Comparison of ENCODE assay signal across 1 cellular context in genomic region chr20:19660808-19661378, GRCh38.
TF ChIP-seq lines count a peak whose summit lies in the region.

No MANE protein-coding gene starts in this region.

TF ChIP-seq in HepG2, 621 proteins besides CTCF, POLR2A, EP300 and RAD21 (continued from another document and continues in another):
- TF ChIP-seq, protein P1, sequence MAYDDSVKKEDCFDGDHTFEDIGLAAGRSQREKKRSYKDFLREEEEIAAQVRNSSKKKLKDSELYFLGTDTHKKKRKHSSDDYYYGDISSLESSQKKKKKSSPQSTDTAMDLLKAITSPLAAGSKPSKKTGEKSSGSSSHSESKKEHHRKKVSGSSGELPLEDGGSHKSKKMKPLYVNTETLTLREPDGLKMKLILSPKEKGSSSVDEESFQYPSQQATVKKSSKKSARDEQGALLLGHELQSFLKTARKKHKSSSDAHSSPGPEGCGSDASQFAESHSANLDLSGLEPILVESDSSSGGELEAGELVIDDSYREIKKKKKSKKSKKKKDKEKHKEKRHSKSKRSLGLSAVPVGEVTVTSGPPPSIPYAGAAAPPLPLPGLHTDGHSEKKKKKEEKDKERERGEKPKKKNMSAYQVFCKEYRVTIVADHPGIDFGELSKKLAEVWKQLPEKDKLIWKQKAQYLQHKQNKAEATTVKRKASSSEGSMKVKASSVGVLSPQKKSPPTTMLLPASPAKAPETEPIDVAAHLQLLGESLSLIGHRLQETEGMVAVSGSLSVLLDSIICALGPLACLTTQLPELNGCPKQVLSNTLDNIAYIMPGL (CRISPR knock-in tag; IDR thresholded peaks at IDR 0.05; ENCODE audit: borderline replicate concordance in 1 of 2, low read depth in 1 of 2), result no peak
- no peak for TF ChIP-seq FOXP1 (IDR thresholded peaks at IDR 0.05)
- peak; percentile 72 for TF ChIP-seq FOXP1 (CRISPR knock-in tag; IDR thresholded peaks at IDR 0.05)
- no peak for TF ChIP-seq CENPT (CRISPR knock-in tag; IDR thresholded peaks at IDR 0.05; ENCODE audit: low read depth)
- no peak for TF ChIP-seq ZFP36L1 (CRISPR knock-in tag; IDR thresholded peaks at IDR 0.05)
- TF ChIP-seq GTF3A (CRISPR knock-in tag; conservative IDR thresholded peaks at IDR 0.05), result no peak
- no peak for TF ChIP-seq NR0B2 (CRISPR knock-in tag; IDR thresholded peaks at IDR 0.05)
- TF ChIP-seq, protein P2, sequence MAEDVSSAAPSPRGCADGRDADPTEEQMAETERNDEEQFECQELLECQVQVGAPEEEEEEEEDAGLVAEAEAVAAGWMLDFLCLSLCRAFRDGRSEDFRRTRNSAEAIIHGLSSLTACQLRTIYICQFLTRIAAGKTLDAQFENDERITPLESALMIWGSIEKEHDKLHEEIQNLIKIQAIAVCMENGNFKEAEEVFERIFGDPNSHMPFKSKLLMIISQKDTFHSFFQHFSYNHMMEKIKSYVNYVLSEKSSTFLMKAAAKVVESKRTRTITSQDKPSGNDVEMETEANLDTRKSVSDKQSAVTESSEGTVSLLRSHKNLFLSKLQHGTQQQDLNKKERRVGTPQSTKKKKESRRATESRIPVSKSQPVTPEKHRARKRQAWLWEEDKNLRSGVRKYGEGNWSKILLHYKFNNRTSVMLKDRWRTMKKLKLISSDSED (CRISPR knock-in tag; IDR thresholded peaks at IDR 0.05), result no peak
- TF ChIP-seq NFYB (CRISPR knock-in tag; IDR thresholded peaks at IDR 0.05), result no peak
- no peak for TF ChIP-seq BATF2 (CRISPR knock-in tag; IDR thresholded peaks at IDR 0.05)
- TF ChIP-seq ZBTB10 (CRISPR knock-in tag; IDR thresholded peaks at IDR 0.05; ENCODE audit: borderline replicate concordance), result no peak
- no peak for TF ChIP-seq ZNF749 (CRISPR knock-in tag; IDR thresholded peaks at IDR 0.05; ENCODE audit: borderline replicate concordance)
- TF ChIP-seq ZNF800 (CRISPR knock-in tag; IDR thresholded peaks at IDR 0.05), result no peak
- TF ChIP-seq MXI1 (IDR thresholded peaks at IDR 0.05; ENCODE audit: borderline replicate concordance, low read depth, low read length), result no peak
- TF ChIP-seq AKAP8 (CRISPR knock-in tag; IDR thresholded peaks at IDR 0.05), result no peak
- 0 out of 2 replicates have a peak, but pooled peaks have one; percentile 43 for TF ChIP-seq ZNF430 (CRISPR knock-in tag; IDR thresholded peaks at IDR 0.05)
- TF ChIP-seq ZNF20 (CRISPR knock-in tag; IDR thresholded peaks at IDR 0.05), result no peak
- no peak for TF ChIP-seq PATZ1 (CRISPR knock-in tag; IDR thresholded peaks at IDR 0.05)
- 0 out of 2 replicates have a peak, but pooled peaks have one; percentile 19 for TF ChIP-seq ZBTB7B (CRISPR knock-in tag; IDR thresholded peaks at IDR 0.05)
- no peak for TF ChIP-seq TP53 (CRISPR knock-in tag; conservative IDR thresholded peaks at IDR 0.05)
- no peak for TF ChIP-seq HOXD1 (CRISPR knock-in tag; IDR thresholded peaks at IDR 0.05)
- TF ChIP-seq NCOA2 (CRISPR knock-in tag; IDR thresholded peaks at IDR 0.05), result peak; percentile 47; the same call in 1 of the 2 replicates
- TF ChIP-seq PAX8 (CRISPR knock-in tag; IDR thresholded peaks at IDR 0.05; ENCODE audit: borderline replicate concordance), result no peak
- no peak for TF ChIP-seq CBFB (CRISPR knock-in tag; IDR thresholded peaks at IDR 0.05)
- TF ChIP-seq ETV5 (CRISPR knock-in tag; IDR thresholded peaks at IDR 0.05; ENCODE audit: borderline replicate concordance), result peak; percentile 64; the same call in 1 of the 2 replicates
- TF ChIP-seq ZNF878 (CRISPR knock-in tag; IDR thresholded peaks at IDR 0.05), result no peak
- TF ChIP-seq CCDC6 (CRISPR knock-in tag; IDR thresholded peaks at IDR 0.05), result no peak
- peak; percentile 33; the same call in 1 of the 2 replicates for TF ChIP-seq KDM6A (CRISPR knock-in tag; IDR thresholded peaks at IDR 0.05; ENCODE audit: low read depth)
- peak; percentile 44; the same call in 1 of the 2 replicates for TF ChIP-seq PHF21A (CRISPR knock-in tag; IDR thresholded peaks at IDR 0.05)
- TF ChIP-seq, protein P3, sequence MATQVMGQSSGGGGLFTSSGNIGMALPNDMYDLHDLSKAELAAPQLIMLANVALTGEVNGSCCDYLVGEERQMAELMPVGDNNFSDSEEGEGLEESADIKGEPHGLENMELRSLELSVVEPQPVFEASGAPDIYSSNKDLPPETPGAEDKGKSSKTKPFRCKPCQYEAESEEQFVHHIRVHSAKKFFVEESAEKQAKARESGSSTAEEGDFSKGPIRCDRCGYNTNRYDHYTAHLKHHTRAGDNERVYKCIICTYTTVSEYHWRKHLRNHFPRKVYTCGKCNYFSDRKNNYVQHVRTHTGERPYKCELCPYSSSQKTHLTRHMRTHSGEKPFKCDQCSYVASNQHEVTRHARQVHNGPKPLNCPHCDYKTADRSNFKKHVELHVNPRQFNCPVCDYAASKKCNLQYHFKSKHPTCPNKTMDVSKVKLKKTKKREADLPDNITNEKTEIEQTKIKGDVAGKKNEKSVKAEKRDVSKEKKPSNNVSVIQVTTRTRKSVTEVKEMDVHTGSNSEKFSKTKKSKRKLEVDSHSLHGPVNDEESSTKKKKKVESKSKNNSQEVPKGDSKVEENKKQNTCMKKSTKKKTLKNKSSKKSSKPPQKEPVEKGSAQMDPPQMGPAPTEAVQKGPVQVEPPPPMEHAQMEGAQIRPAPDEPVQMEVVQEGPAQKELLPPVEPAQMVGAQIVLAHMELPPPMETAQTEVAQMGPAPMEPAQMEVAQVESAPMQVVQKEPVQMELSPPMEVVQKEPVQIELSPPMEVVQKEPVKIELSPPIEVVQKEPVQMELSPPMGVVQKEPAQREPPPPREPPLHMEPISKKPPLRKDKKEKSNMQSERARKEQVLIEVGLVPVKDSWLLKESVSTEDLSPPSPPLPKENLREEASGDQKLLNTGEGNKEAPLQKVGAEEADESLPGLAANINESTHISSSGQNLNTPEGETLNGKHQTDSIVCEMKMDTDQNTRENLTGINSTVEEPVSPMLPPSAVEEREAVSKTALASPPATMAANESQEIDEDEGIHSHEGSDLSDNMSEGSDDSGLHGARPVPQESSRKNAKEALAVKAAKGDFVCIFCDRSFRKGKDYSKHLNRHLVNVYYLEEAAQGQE (IDR thresholded peaks at IDR 0.05; ENCODE audit: borderline replicate concordance in 1 of 2, low read depth in 1 of 2, low read length in 2 of 2), result no peak
- no peak for TF ChIP-seq NFE2 (CRISPR knock-in tag; IDR thresholded peaks at IDR 0.05)
- no peak for TF ChIP-seq ONECUT2 (CRISPR knock-in tag; IDR thresholded peaks at IDR 0.05)
- TF ChIP-seq POGZ (CRISPR knock-in tag; IDR thresholded peaks at IDR 0.05), result no peak; the same call in 1 of the 2 replicates
- TF ChIP-seq HES4 (CRISPR knock-in tag; IDR thresholded peaks at IDR 0.05; ENCODE audit: borderline replicate concordance), result no peak
- TF ChIP-seq MTF2 (CRISPR knock-in tag; IDR thresholded peaks at IDR 0.05; ENCODE audit: borderline replicate concordance), result no peak
- TF ChIP-seq GPN1 (CRISPR knock-in tag; IDR thresholded peaks at IDR 0.05; ENCODE audit: borderline replicate concordance), result no peak
- TF ChIP-seq ZNF761 (CRISPR knock-in tag; conservative IDR thresholded peaks at IDR 0.05), result no peak
- TF ChIP-seq HDAC2 (CRISPR knock-in tag; IDR thresholded peaks at IDR 0.05), result no peak
- no peak for TF ChIP-seq HNRNPUL1 (IDR thresholded peaks at IDR 0.05; ENCODE audit: low read depth, low read length)
- TF ChIP-seq ZNF30 (CRISPR knock-in tag; IDR thresholded peaks at IDR 0.05), result no peak
- no peak for TF ChIP-seq ZNF382 (CRISPR knock-in tag; IDR thresholded peaks at IDR 0.05; ENCODE audit: borderline replicate concordance)
- TF ChIP-seq MATR3 (CRISPR knock-in tag; IDR thresholded peaks at IDR 0.05), result no peak
- no peak for TF ChIP-seq ZNF296 (CRISPR knock-in tag; conservative IDR thresholded peaks at IDR 0.05)
- TF ChIP-seq RBM39 (IDR thresholded peaks at IDR 0.05; ENCODE audit: low read depth, low read length, poor library complexity, severe bottlenecking), result no peak
- TF ChIP-seq ZNF776 (CRISPR knock-in tag; IDR thresholded peaks at IDR 0.05), result no peak
- TF ChIP-seq, protein P4, sequence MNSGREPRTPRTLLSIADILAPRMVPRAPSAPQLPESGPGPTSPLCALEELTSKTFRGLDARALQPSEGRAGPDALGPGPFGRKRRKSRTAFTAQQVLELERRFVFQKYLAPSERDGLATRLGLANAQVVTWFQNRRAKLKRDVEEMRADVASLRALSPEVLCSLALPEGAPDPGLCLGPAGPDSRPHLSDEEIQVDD (CRISPR knock-in tag; IDR thresholded peaks at IDR 0.05; ENCODE audit: borderline replicate concordance), result no peak
- TF ChIP-seq ZFP37 (CRISPR knock-in tag; IDR thresholded peaks at IDR 0.05; ENCODE audit: borderline replicate concordance), result no peak
- 0 out of 2 replicates have a peak, but pooled peaks have one; percentile 22 for TF ChIP-seq SNAPC2 (CRISPR knock-in tag; IDR thresholded peaks at IDR 0.05)
- TF ChIP-seq AGO1 (IDR thresholded peaks at IDR 0.05; ENCODE audit: low read depth, low read length, poor library complexity, severe bottlenecking), result no peak
- TF ChIP-seq BRD4 (CRISPR knock-in tag; IDR thresholded peaks at IDR 0.05), result no peak
- no peak for TF ChIP-seq ZFP91 (CRISPR knock-in tag; IDR thresholded peaks at IDR 0.05; ENCODE audit: borderline replicate concordance)
- no peak for TF ChIP-seq HOXA7 (CRISPR knock-in tag; IDR thresholded peaks at IDR 0.05)
- no peak for TF ChIP-seq MXD4 (CRISPR knock-in tag; IDR thresholded peaks at IDR 0.05)
- no peak for TF ChIP-seq JUN (CRISPR knock-in tag; IDR thresholded peaks at IDR 0.05)
